13 cellular contexts compared by ENCODE assay signal in the genomic region with DNA sequence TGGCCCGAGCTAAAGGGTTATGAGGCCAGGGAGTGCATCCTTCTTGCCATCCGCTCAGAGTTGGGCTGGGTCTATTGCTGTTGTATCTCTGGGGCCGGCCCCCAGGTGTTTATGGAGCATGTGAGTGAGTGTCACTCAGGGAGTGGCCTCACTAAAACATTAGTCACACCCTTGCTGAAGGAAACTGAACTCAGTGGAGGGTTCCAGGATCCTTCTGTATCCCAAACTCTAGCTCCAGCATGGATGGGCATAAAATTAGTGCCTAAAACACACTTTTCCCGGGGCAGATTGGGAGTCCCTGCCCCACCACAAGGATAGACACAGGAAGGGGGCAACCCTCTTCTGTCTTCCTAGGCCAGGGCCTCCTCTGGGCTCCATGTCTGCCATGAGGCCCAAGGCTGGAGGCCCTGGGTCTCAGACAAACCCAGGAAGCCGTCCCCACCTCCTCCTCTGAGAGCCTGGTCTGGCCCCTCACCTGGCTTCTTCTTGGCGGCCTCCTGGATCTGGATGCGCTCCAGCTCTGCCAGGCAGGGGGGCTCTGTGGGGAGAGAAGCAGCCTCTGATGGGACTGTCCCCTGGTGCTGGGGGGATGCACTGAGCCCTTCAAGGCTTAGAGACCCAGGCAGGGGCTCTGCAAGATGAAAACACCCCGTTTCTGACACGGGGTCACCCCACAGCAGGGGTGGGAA. TPM values are rescaled to one million over a fixed set of nuclear protein-coding genes. Genes with fewer than 3 reads are reported as not detected.
DNase-seq lines count a peak whose midpoint lies in the region; ATAC-seq and TF ChIP-seq lines count a peak whose summit lies in the region.
"Had no signal": no experiment of that assay in that cellular context is flagged by ENCODE, and none has a peak within 500 bp of the region (broad histone marks: within the 10 kb centered on the region; RNA-seq: fewer than 3 reads in every experiment).

No MANE protein-coding gene starts in this region.

- H3K9me2 ChIP-seq in PC-3 (replicated peaks; ENCODE audit: low read length) = no peaks in the 10 kb centered on the region

- no peaks in the 10 kb centered on the region for H3K79me2 ChIP-seq in PC-3 (ENCODE audit: low read length)
- no peaks in the 10 kb centered on the region for H3K79me2 ChIP-seq in neural progenitor cell (ENCODE audit: low read depth)

- H3K27me3 ChIP-seq in PC-3 (ENCODE audit: low read length) = no peaks in the 10 kb centered on the region
- H3K27me3 ChIP-seq in neural progenitor cell = no peaks in the 10 kb centered on the region
- H3K27me3 ChIP-seq: BLaER1 treated with 17β-estradiol and CSF1 and Interleukin-3, amounts not matched to agents 10 nM and 100 nM; brain microvascular endothelial cell had no signal

- H3K9me3 ChIP-seq in PC-3 (ENCODE audit: low read length) = no peaks in the 10 kb centered on the region
- no peaks in the 10 kb centered on the region for H3K9me3 ChIP-seq in neural progenitor cell (ENCODE audit: low read depth)
- H3K9me3 ChIP-seq: BLaER1 treated with 17β-estradiol and CSF1 and Interleukin-3, amounts not matched to agents 10 nM and 100 nM had no signal

- H3K36me3 ChIP-seq in PC-3 (ENCODE audit: low read depth, low read length) (no peaks in the 10 kb centered on the region), neural progenitor cell (no peaks in the 10 kb centered on the region)
- H3K36me3 ChIP-seq: BLaER1 treated with 17β-estradiol and CSF1 and Interleukin-3, amounts not matched to agents 10 nM and 100 nM; brain microvascular endothelial cell had no signal

- H3K27ac ChIP-seq in PC-3 (ENCODE audit: low read length) = no peak overlapping the region
- H3K27ac ChIP-seq in neural progenitor cell = no peak overlapping the region
- H3K27ac ChIP-seq: BLaER1 treated with 17β-estradiol and CSF1 and Interleukin-3, amounts not matched to agents 10 nM and 100 nM; brain microvascular endothelial cell had no signal

- POLR2A ChIA-PET in PC-3 (lab: Charles Lee; ENCODE audit: unreplicated experiment) = interaction anchor here (0.6 kb wide), 1 partner anchor 70 kb away, joined by 3 read pairs; no protein-coding TSS in a partner anchor

- DNase-seq in ELR (ENCODE audit: low read depth) (peak; percentile 31), PC-3 (peak; percentile 58), neural progenitor cell (ENCODE audit: low spot score) (no peak), H4 (ENCODE audit: low spot score) (no peak), Right ventricle myocardium inferior (ENCODE audit: missing footprints) (no peak), iPS-NIHi7 (ENCODE audit: extremely low spot score) (no peak)
- no peak for DNase-seq in effector memory CD8-positive, alpha-beta T cell
- DNase-seq: activated effector memory CD4-positive, alpha-beta T cell treated with Interleukin-2 at 50 U/mL for 16 hours; brain microvascular endothelial cell; left ventricle myocardium superior; NCI-H187 treated with DMSO at 0.1 percent for 48 hours had no signal

- ATAC-seq in PC-3 (peak; percentile 94), Right ventricle myocardium inferior (no peak)
- ATAC-seq in effector memory CD8-positive, alpha-beta T cell (replicated peaks) = no peak
- ATAC-seq: left ventricle myocardium superior, SK-N-SH treated with all-trans-retinoic acid at 6 μM for 48 hours had no signal

- TF ChIP-seq CTCF in PC-3 (conservative IDR thresholded peaks at IDR 0.05; ENCODE audit: low read depth, low read length) (no peak), neural progenitor cell (IDR thresholded peaks at IDR 0.05) (no peak)

- no peaks in the 10 kb centered on the region for H4K20me1 ChIP-seq in PC-3 (ENCODE audit: low read length)
- no peaks in the 10 kb centered on the region for H4K20me1 ChIP-seq in neural progenitor cell (ENCODE audit: low read depth)
- H4K20me1 ChIP-seq: BLaER1 treated with 17β-estradiol and CSF1 and Interleukin-3, amounts not matched to agents 10 nM and 100 nM had no signal

- intact Hi-C loops in PC-3 (cut with micrococcal nuclease) = no loop called here
- intact Hi-C loops in Right ventricle myocardium inferior (cut with DNase I) = loop anchor here (5.0 kb wide), 1 partner anchor 33 kb away; no protein-coding TSS in a partner anchor

- peak overlapping the region; percentile 58 to 98 for H3K27ac Mint-ChIP-seq in effector memory CD8-positive, alpha-beta T cell
- H3K27ac Mint-ChIP-seq in neural progenitor cell = no peak overlapping the region

- no peak overlapping the region for H3K4me3 ChIP-seq in PC-3 (ENCODE audit: low read length)
- H3K4me3 ChIP-seq in neural progenitor cell = no peak overlapping the region
- H3K4me3 ChIP-seq: BLaER1 treated with 17β-estradiol and CSF1 and Interleukin-3, amounts not matched to agents 10 nM and 100 nM had no signal

- H2AFZ ChIP-seq in PC-3 (ENCODE audit: low read length) = peak overlapping the region; percentile 40; the same call in 1 of the 2 replicates
- H2AFZ ChIP-seq in neural progenitor cell (replicated peaks) = no peak overlapping the region

- peaks cover 33% of the 10 kb centered on the region in 2 donors for H3K4me1 Mint-ChIP-seq in effector memory CD8-positive, alpha-beta T cell (ENCODE audit: low read depth in 2 of 2)
- H3K4me1 Mint-ChIP-seq in neural progenitor cell = peaks cover 66% of the 10 kb centered on the region

- H3F3A ChIP-seq in PC-3 (ENCODE audit: low read length, unreplicated experiment) (no peaks in the 10 kb centered on the region), neural progenitor cell (ENCODE audit: low read depth) (no peaks in the 10 kb centered on the region)

- H3K4me1 ChIP-seq in PC-3 (ENCODE audit: insufficient read depth, low read length) = peaks cover 8% of the 10 kb centered on the region
- H3K4me1 ChIP-seq in neural progenitor cell = peaks cover 5% of the 10 kb centered on the region

- CTCF ChIA-PET in PC-3 (lab: Charles Lee) = no interaction called here

- H3K9ac ChIP-seq in PC-3 (ENCODE audit: low read length) (no peak overlapping the region), neural progenitor cell (no peak overlapping the region)
- H3K9ac ChIP-seq: BLaER1 treated with 17β-estradiol and CSF1 and Interleukin-3, amounts not matched to agents 10 nM and 100 nM had no signal

- peaks cover 99% of the 10 kb centered on the region for H3K36me3 Mint-ChIP-seq in effector memory CD8-positive, alpha-beta T cell (ENCODE audit: insufficient read depth)
- H3K36me3 Mint-ChIP-seq in neural progenitor cell = no peaks in the 10 kb centered on the region

- peak overlapping the region in 1 of 2 donors; percentile 67 for H3K4me3 Mint-ChIP-seq in effector memory CD8-positive, alpha-beta T cell
- peak overlapping the region; percentile 46 for H3K4me3 Mint-ChIP-seq in neural progenitor cell

- H3K4me2 ChIP-seq in PC-3 (ENCODE audit: low read length) (no peak overlapping the region), neural progenitor cell (no peak overlapping the region)
- H3K4me2 ChIP-seq: BLaER1 treated with 17β-estradiol and CSF1 and Interleukin-3, amounts not matched to agents 10 nM and 100 nM had no signal

- H3K9me3 Mint-ChIP-seq in effector memory CD8-positive, alpha-beta T cell = no peaks in the 10 kb centered on the region
- no peaks in the 10 kb centered on the region for H3K9me3 Mint-ChIP-seq in neural progenitor cell

- H3K27me3 Mint-ChIP-seq in effector memory CD8-positive, alpha-beta T cell = no peaks in the 10 kb centered on the region
- H3K27me3 Mint-ChIP-seq in neural progenitor cell (ENCODE audit: insufficient read depth, low read depth) = peaks cover 4% of the 10 kb centered on the region

- BruUV-seq in PC-3 (replicated peaks; lab: Mats Ljungman, UMichigan) = no TSS peak

RNA-seq across cellular contexts. Expression of a gene that starts 24.5 kb away (rescaled TPM):
- total RNA-seq in PC-3 (2014; rRNA removed) (0.06 and 0.33 TPM in 2 replicates), neural progenitor cell (ENCODE audit: low replicate concordance) (1.9 and 3.2 TPM in 2 replicates), Right ventricle myocardium inferior (10.4 TPM)
- 0.27 and 0.29 TPM in 2 replicates for total RNA-seq in H4 (2014; rRNA removed; shearing (Covaris generic))

Comparison
In these comparisons a context has a peak if more than half of its experiments do, and no peak if none do; other contexts are left out.
1. DNase-seq: peak in ELR (single experiment) and PC-3 (single experiment); none in effector memory CD8-positive, alpha-beta T cell (0 of 3), neural progenitor cell (single experiment), H4 (single experiment), Right ventricle myocardium inferior (single experiment) and iPS-NIHi7 (single experiment).